Comparison of ENCODE assay signal across 17 cellular contexts in genomic region chr7:34162676-34163075, GRCh38.
DNase-seq lines count a peak whose midpoint lies in the region; ATAC-seq, FAIRE-seq and TF ChIP-seq lines count a peak whose summit lies in the region.
"Had no signal": no experiment of that assay in that cellular context is flagged by ENCODE, and none has a peak within 500 bp of the region (broad histone marks: within the 10 kb centered on the region; RNA-seq: fewer than 3 reads in every experiment).

No MANE protein-coding gene starts in this region.

- no peak for FAIRE-seq in A549 (lab: Jason Lieb, UNC)
- FAIRE-seq: HTR-8/SVneo had no signal

- TF ChIP-seq CTCF in A549 (IDR thresholded peaks at IDR 0.05) (no peak), GM23338 (conservative IDR thresholded peaks at IDR 0.05; ENCODE audit: low read depth in 2 of 2) (no peak), brain (conservative IDR thresholded peaks at IDR 0.05) (no peak)

- H3K79me2 ChIP-seq in GM23338 (replicated peaks; ENCODE audit: insufficient read depth): no peaks in the 10 kb centered on the region

- TF ChIP-seq EP300 in A549 (IDR thresholded peaks at IDR 0.05): no peak

- POLR2A ChIA-PET in A549 (lab: Yijun Ruan, JAX): no interaction called here

- 0 out of 2 replicates have a peak overlapping the region, but pooled peaks have one; percentile 18 for H2AFZ ChIP-seq in GM23338

- H3K4me1 ChIP-seq in A549 (no peaks in the 10 kb centered on the region), GM23338 (ENCODE audit: insufficient read depth) (no peaks in the 10 kb centered on the region)
- H3K4me1 ChIP-seq: Peyer's patch had no signal

- CTCF ChIA-PET in A549 (lab: Yijun Ruan, JAX): interaction anchor here (1.5 to 1.9 kb wide), 2 partner anchors 29 to 267 kb away, joined by 4 to 5 read pairs; no protein-coding TSS in a partner anchor

- H3K4me3 ChIP-seq in A549 (no peak overlapping the region), GM23338 (no peak overlapping the region)
- H3K4me3 ChIP-seq: MG63, Peyer's patch had no signal

- no peak for TF ChIP-seq RAD21 in A549 (conservative IDR thresholded peaks at IDR 0.05 in 1 of 2, IDR thresholded peaks at IDR 0.05 in 1 of 2)

- H3K4me3 Mint-ChIP-seq in GM23338 (no peak overlapping the region), brain (no peak overlapping the region)
- H3K4me3 Mint-ChIP-seq: H9 had no signal

- peaks cover 4% of the 10 kb centered on the region; the same call in 1 of the 2 replicates for H3K9me2 ChIP-seq in GM23338 (ENCODE audit: insufficient read depth)

- H3K27me3 Mint-ChIP-seq in GM23338 (ENCODE audit: insufficient read depth, low read depth, poor library complexity) (peaks cover 3% of the 10 kb centered on the region), brain (peaks cover 3% of the 10 kb centered on the region)

- no peaks in the 10 kb centered on the region for H4K20me1 ChIP-seq in GM23338 (replicated peaks; ENCODE audit: insufficient read depth)

- 0 out of 3 replicates have a peak, but pooled peaks cover 3% of the 10 kb centered on the region for H3K9me3 ChIP-seq in A549
- H3K9me3 ChIP-seq: MG63, Peyer's patch had no signal

- TF ChIP-seq POLR2A in A549 (IDR thresholded peaks at IDR 0.05; ENCODE audit: low read length): no peak

- no peaks in the 10 kb centered on the region for H3K36me3 ChIP-seq in GM23338 (ENCODE audit: insufficient read depth)
- H3K36me3 ChIP-seq: Peyer's patch had no signal

- peaks cover 2% of the 10 kb centered on the region; the same call in 1 of the 3 replicates for H3K4me1 Mint-ChIP-seq in GM23338
- H3K4me1 Mint-ChIP-seq in brain: peaks cover 15% of the 10 kb centered on the region

- no peaks in the 10 kb centered on the region for H3F3A ChIP-seq in GM23338 (replicated peaks; ENCODE audit: low read depth)

- DNase-seq in A549 (ENCODE audit: low read depth in 1 of 2, low spot score in 1 of 2): no peak
- DNase-seq in GM23338 (ENCODE audit: low spot score): no peak
- DNase-seq in NCI-H2081 (lab: John Stamatoyannopoulos, UW): peak; percentile 85 to 92
- no peak for DNase-seq in central memory CD4-positive, alpha-beta T cell
- DNase-seq in stimulated activated naive CD8-positive, alpha-beta T cell treated with anti-CD3 and anti-CD28 coated beads, Interleukin-15, Interleukin-2, amounts not matched to agents 100 U/mL and 50 U/mL, for 24 hours: no peak
- DNase-seq: ACHN, C1 segment of cervical spinal cord, DMS79 treated with DMSO at 0.1 percent for 48 hours, H9, Kasumi-1, MG63, NCI-H1048, NCI-H524, Peyer's patch had no signal

- H3K36me3 Mint-ChIP-seq in GM23338 (ENCODE audit: low read depth): no peaks in the 10 kb centered on the region
- no peaks in the 10 kb centered on the region for H3K36me3 Mint-ChIP-seq in brain

- H3K9me3 Mint-ChIP-seq in GM23338: no peaks in the 10 kb centered on the region; the same call in 2 of the 3 replicates
- peaks cover 0 to 7% (median 5%) of the 10 kb centered on the region in 5 experiments for H3K9me3 Mint-ChIP-seq in brain

- H3K27ac Mint-ChIP-seq in GM23338: no peak overlapping the region
- peak overlapping the region in 3 of 5 experiments; percentile 3 to 77 (median 74) for H3K27ac Mint-ChIP-seq in brain
- H3K27ac Mint-ChIP-seq: H9 had no signal

- H3K4me2 ChIP-seq in A549 (no peak overlapping the region), GM23338 (no peak overlapping the region)

- H3K27me3 ChIP-seq in GM23338 (ENCODE audit: insufficient read depth): no peaks in the 10 kb centered on the region
- H3K27me3 ChIP-seq: MG63, Peyer's patch had no signal

- ATAC-seq in A549: no peak
- no peak for ATAC-seq in GM23338
- ATAC-seq in HG03571 (IDR thresholded peaks at IDR 0.05; ENCODE audit: unreplicated experiment): no peak
- ATAC-seq in stimulated activated naive CD8-positive, alpha-beta T cell treated with anti-CD3 and anti-CD28 coated beads, Interleukin-15, Interleukin-2, amounts not matched to agents 100 U/mL and 50 U/mL, for 24 hours: no peak

- 64% methylated on average over 3 of the region's 3 CpGs for WGBS in A549 (ENCODE audit: missing lambda C conversion rate)

- peak overlapping the region; percentile 23 to 48; a peak in 3 of 6 replicates for H3K27ac ChIP-seq in A549
- H3K27ac ChIP-seq in GM23338 (ENCODE audit: low read depth): no peak overlapping the region
- H3K27ac ChIP-seq: Peyer's patch had no signal

TF ChIP-seq in A549, 52 proteins besides CTCF, POLR2A, EP300 and RAD21:
- peak; percentile 59 for TF ChIP-seq MAFK (IDR thresholded peaks at IDR 0.05; ENCODE audit: partially characterized antibody)
- no peak for TF ChIP-seq JUNB (IDR thresholded peaks at IDR 0.05)

TF ChIP-seq in GM23338, 12 proteins besides CTCF, POLR2A, EP300 and RAD21 (continues in another document):
- no peak for TF ChIP-seq ZNF114 (CRISPR knock-in tag; IDR thresholded peaks at IDR 0.05)
- TF ChIP-seq ZNF331 (CRISPR knock-in tag; IDR thresholded peaks at IDR 0.05; ENCODE audit: low read depth): no peak
- TF ChIP-seq EZH2phosphoT487 (IDR thresholded peaks at IDR 0.05; ENCODE audit: unreplicated experiment): no peak
- no peak for TF ChIP-seq POLR2AphosphoS5 (IDR thresholded peaks at IDR 0.05; ENCODE audit: low read depth)
- no peak for TF ChIP-seq STAT1 (IDR thresholded peaks at IDR 0.05; ENCODE audit: unreplicated experiment)
- no peak for TF ChIP-seq JUNB (IDR thresholded peaks at IDR 0.05; ENCODE audit: unreplicated experiment)
- TF ChIP-seq CREB1 (CRISPR knock-in tag; IDR thresholded peaks at IDR 0.05; ENCODE audit: low read depth): no peak
- TF ChIP-seq NANOG (IDR thresholded peaks at IDR 0.05; ENCODE audit: borderline replicate concordance): no peak
- no peak for TF ChIP-seq REST (IDR thresholded peaks at IDR 0.05; ENCODE audit: unreplicated experiment)
- TF ChIP-seq ETS1 (IDR thresholded peaks at IDR 0.05): no peak

Comparison
In these comparisons a context has a peak if more than half of its experiments do, and no peak if none do; other contexts are left out.
1. DNase-seq: peak in NCI-H2081 (2 of 2); none in A549 (0 of 2), GM23338 (single experiment), central memory CD4-positive, alpha-beta T cell (single experiment) and stimulated activated naive CD8-positive, alpha-beta T cell treated with anti-CD3 and anti-CD28 coated beads, Interleukin-15, Interleukin-2, amounts not matched to agents 100 U/mL and 50 U/mL, for 24 hours (single experiment).